Comparison of ENCODE assay signal across 8 cellular contexts in the genomic region with DNA sequence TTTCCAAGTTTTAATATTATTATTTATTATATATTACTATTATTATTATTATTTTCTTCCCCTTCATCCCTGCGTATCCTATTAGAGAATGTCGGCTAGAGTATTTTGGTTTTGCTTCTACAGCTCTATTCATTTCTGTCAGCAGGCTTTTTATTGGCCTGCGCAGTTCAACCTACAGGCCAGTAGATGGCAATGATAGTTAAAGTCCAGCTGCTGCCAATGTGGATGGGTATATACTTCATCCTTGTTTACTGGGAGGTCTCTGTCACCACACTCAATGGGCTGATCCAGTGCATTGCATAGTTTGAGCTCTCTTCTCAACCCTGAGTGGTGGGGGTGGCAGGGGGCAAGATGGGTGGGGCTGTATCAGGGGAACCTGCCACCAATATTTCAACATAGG.
DNase-seq lines count a peak whose midpoint lies in the region; ATAC-seq lines count a peak whose summit lies in the region.

No MANE protein-coding gene starts in this region.

- in situ Hi-C loops in SK-MEL-5 (cut with HindIII; ENCODE audit: low pct_unique_long_range_greater_than_20kb, low sequenced_read_pairs), result no loop called here

- DNase-seq in NCI-H1417 (lab: John Stamatoyannopoulos, UW) (peak in 2 of 3 experiments; percentile 8 to 64), NCI-H1417 treated with DMSO at 0.1 percent for 48 hours (lab: John Stamatoyannopoulos, UW) (no peak), HK-2 (ENCODE audit: unreplicated experiment) (peak; percentile 15), SK-MEL-5 (ENCODE audit: low read depth, low spot score) (peak; percentile 68), left lobe of liver (ENCODE audit: low spot score) (no peak), NCI-H1930 (lab: John Stamatoyannopoulos, UW) (no peak)
- no peak for DNase-seq in T-helper 2 cell treated with Interferon-gamma antibody and Interleukin-4, amounts not matched to agents 5 μg/mL and 100 μg/mL, for 36 hours (ENCODE audit: low spot score)

- no peaks in the 10 kb centered on the region for H3K36me3 Mint-ChIP-seq in T-helper 2 cell treated with Interferon-gamma antibody and Interleukin-4, amounts not matched to agents 5 μg/mL and 100 μg/mL, for 36 hours (ENCODE audit: low read depth)

- peak; percentile 83 for ATAC-seq in left lobe of liver
- no peak for ATAC-seq in HG02571 (IDR thresholded peaks at IDR 0.05; ENCODE audit: unreplicated experiment)

- H3K27ac Mint-ChIP-seq in T-helper 2 cell treated with Interferon-gamma antibody and Interleukin-4, amounts not matched to agents 5 μg/mL and 100 μg/mL, for 36 hours, result no peak overlapping the region

- H3K27me3 Mint-ChIP-seq in T-helper 2 cell treated with Interferon-gamma antibody and Interleukin-4, amounts not matched to agents 5 μg/mL and 100 μg/mL, for 36 hours (ENCODE audit: low read depth), result no peaks in the 10 kb centered on the region

- H3K4me1 Mint-ChIP-seq in T-helper 2 cell treated with Interferon-gamma antibody and Interleukin-4, amounts not matched to agents 5 μg/mL and 100 μg/mL, for 36 hours (ENCODE audit: low read depth), result no peaks in the 10 kb centered on the region

- peaks cover 39% of the 10 kb centered on the region for H3K9me3 Mint-ChIP-seq in T-helper 2 cell treated with Interferon-gamma antibody and Interleukin-4, amounts not matched to agents 5 μg/mL and 100 μg/mL, for 36 hours

- no peak overlapping the region for H3K4me3 Mint-ChIP-seq in T-helper 2 cell treated with Interferon-gamma antibody and Interleukin-4, amounts not matched to agents 5 μg/mL and 100 μg/mL, for 36 hours

Comparison
In these comparisons a context has a peak if more than half of its experiments do, and no peak if none do; other contexts are left out.
1. DNase-seq: peak in NCI-H1417 (2 of 3), HK-2 (single experiment) and SK-MEL-5 (single experiment); none in NCI-H1417 treated with DMSO at 0.1 percent for 48 hours (single experiment), left lobe of liver (single experiment), T-helper 2 cell treated with Interferon-gamma antibody and Interleukin-4, amounts not matched to agents 5 μg/mL and 100 μg/mL, for 36 hours (single experiment) and NCI-H1930 (0 of 2).